ENCODE assay signal across 19 cellular contexts in the genomic region with DNA sequence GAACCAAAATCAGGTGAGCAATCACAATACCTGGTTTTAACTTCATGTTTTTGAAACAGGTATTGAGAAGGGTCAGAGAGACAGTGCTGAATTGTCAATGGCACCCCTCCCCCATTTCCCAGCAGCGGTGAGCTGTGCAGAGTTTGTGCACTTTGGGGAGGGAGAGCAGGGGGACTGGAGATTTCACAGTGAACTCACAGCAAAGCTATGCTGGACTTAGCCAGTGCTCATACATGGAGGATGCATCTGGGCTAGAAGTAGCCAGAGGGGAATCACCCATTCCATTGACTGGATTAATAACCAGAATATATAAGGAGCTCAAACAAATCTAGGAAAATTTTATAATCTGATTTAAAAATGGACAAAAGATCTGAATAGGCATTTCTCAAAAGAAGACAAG.
DNase-seq lines count a peak whose midpoint lies in the region; ATAC-seq, FAIRE-seq and TF ChIP-seq lines count a peak whose summit lies in the region.
"Had no signal": no experiment of that assay in that cellular context is flagged by ENCODE, and none has a peak within 500 bp of the region (broad histone marks: within the 10 kb centered on the region; RNA-seq: fewer than 3 reads in every experiment).

No MANE protein-coding gene starts in this region.

- H2AFZ ChIP-seq in astrocyte (ENCODE audit: low read depth, low read length) (no peak overlapping the region), H1 (ENCODE audit: low read length) (0 out of 2 replicates have a peak overlapping the region, but pooled peaks have one; percentile 3), trophoblast cell (ENCODE audit: insufficient read depth, low read length, poor library complexity) (no peak overlapping the region)

- CTCF ChIA-PET in H1 (lab: Charles Lee; ENCODE audit: partially characterized antibody), result interaction anchor here (1.1 kb wide), 1 partner anchor 31 kb away, joined by 3 read pairs; no protein-coding TSS in a partner anchor

- H3K23ac ChIP-seq in H1 (ENCODE audit: insufficient read length) (no peak overlapping the region), trophoblast cell (ENCODE audit: low read length) (no peak overlapping the region)

- no peaks in the 10 kb centered on the region for H3K27me3 Mint-ChIP-seq in astrocyte (ENCODE audit: low read depth, unreplicated experiment)
- H3K27me3 Mint-ChIP-seq: CD4-positive, alpha-beta memory T cell had no signal

- H4K91ac ChIP-seq in H1 (replicated peaks; ENCODE audit: insufficient read length, low read length), result no peak overlapping the region
- H4K91ac ChIP-seq in trophoblast cell (ENCODE audit: low read depth, low read length), result no peak overlapping the region

- no peaks in the 10 kb centered on the region for H3K27me3 ChIP-seq in astrocyte (ENCODE audit: insufficient read depth, low read length)
- H3K27me3 ChIP-seq in H1 (replicated peaks in 1 of 4; ENCODE audit: control insufficient read depth in 3 of 4, extremely low read depth in 1 of 4, insufficient read depth in 3 of 4, low read length in 3 of 4), result no peaks in the 10 kb centered on the region
- H3K27me3 ChIP-seq in trophoblast cell (ENCODE audit: insufficient read depth, low read length), result no peaks in the 10 kb centered on the region
- no peaks in the 10 kb centered on the region for H3K27me3 ChIP-seq in Peyer's patch

- H3K4me1 ChIP-seq in astrocyte (ENCODE audit: insufficient read depth, low read length) (no peaks in the 10 kb centered on the region), H1 (replicated peaks in 1 of 4; ENCODE audit: control insufficient read depth in 3 of 4, insufficient read depth in 4 of 4, low read length in 3 of 4) (no peaks in the 10 kb centered on the region), trophoblast cell (ENCODE audit: control insufficient read depth in 1 of 2, insufficient read depth in 2 of 2, low read length in 2 of 2) (peaks cover 0 to 2% of the 10 kb centered on the region in 2 experiments), Peyer's patch (no peaks in the 10 kb centered on the region)

- no peak for ATAC-seq in GM18867 (IDR thresholded peaks at IDR 0.05; ENCODE audit: unreplicated experiment)
- ATAC-seq: HCT116 had no signal

- no peak overlapping the region for H3K4me3 Mint-ChIP-seq in astrocyte (ENCODE audit: unreplicated experiment)
- H3K4me3 Mint-ChIP-seq: CD4-positive, alpha-beta memory T cell; H9 had no signal

- TF ChIP-seq EP300 in H1 (IDR thresholded peaks at IDR 0.05; ENCODE audit: borderline replicate concordance in 1 of 2, low read depth in 2 of 2, low read length in 2 of 2), result no peak

- H2AK5ac ChIP-seq in H1 (ENCODE audit: low read depth, low read length) (no peak overlapping the region), trophoblast cell (ENCODE audit: low read length) (no peak overlapping the region)

- no peak overlapping the region for H2BK12ac ChIP-seq in H1 (ENCODE audit: low read depth, low read length)
- no peak overlapping the region for H2BK12ac ChIP-seq in trophoblast cell (ENCODE audit: low read length)

- no peak for FAIRE-seq in astrocyte (lab: Jason Lieb, UNC)
- no peak for FAIRE-seq in H1 (lab: Jason Lieb, UNC)
- FAIRE-seq: GM12891, GM18507 had no signal

- no peak overlapping the region for H3K4me3 ChIP-seq in astrocyte (ENCODE audit: insufficient read depth, low read depth, low read length)
- no peak overlapping the region for H3K4me3 ChIP-seq in H1 (ENCODE audit: extremely low read depth in 1 of 4, insufficient read depth in 2 of 4, low read depth in 3 of 4, low read length in 4 of 4)
- H3K4me3 ChIP-seq in trophoblast cell (ENCODE audit: low read depth, low read length), result no peak overlapping the region
- H3K4me3 ChIP-seq in Peyer's patch, result no peak overlapping the region

- H3K4ac ChIP-seq in H1 (replicated peaks; ENCODE audit: insufficient read length, low read depth, low read length) (no peak overlapping the region), trophoblast cell (ENCODE audit: low read depth, low read length) (no peak overlapping the region)

- H2BK20ac ChIP-seq in H1 (ENCODE audit: low read length), result no peak overlapping the region

- H4K5ac ChIP-seq in H1 (ENCODE audit: insufficient read length, low read depth, low read length), result no peak overlapping the region

- H3K56ac ChIP-seq in H1 (replicated peaks; ENCODE audit: insufficient read length, low read depth, low read length), result no peak overlapping the region

- TF ChIP-seq POLR2A in H1 (IDR thresholded peaks at IDR 0.05; ENCODE audit: control extremely low read depth in 1 of 2, low read depth in 2 of 2, low read length in 2 of 2) (no peak), Peyer's patch (IDR thresholded peaks at IDR 0.05) (no peak)

- H3K9me3 ChIP-seq in astrocyte (ENCODE audit: insufficient read depth, low read depth, low read length) (no peaks in the 10 kb centered on the region), H1 (ENCODE audit: insufficient read depth in 2 of 2, low read depth in 1 of 2, low read length in 1 of 2) (no peaks in the 10 kb centered on the region), trophoblast cell (ENCODE audit: insufficient read depth, low read depth, low read length) (no peaks in the 10 kb centered on the region), Peyer's patch (no peaks in the 10 kb centered on the region)

- no peak overlapping the region for H3K4me2 ChIP-seq in astrocyte (ENCODE audit: low read length)
- no peak overlapping the region for H3K4me2 ChIP-seq in H1 (ENCODE audit: insufficient read depth in 1 of 2, low read depth in 2 of 2, low read length in 2 of 2)
- no peak overlapping the region for H3K4me2 ChIP-seq in trophoblast cell (ENCODE audit: low read length)

- TF ChIP-seq CTCF in astrocyte (IDR thresholded peaks at IDR 0.05; ENCODE audit: insufficient read depth, low read depth, low read length), result no peak
- no peak for TF ChIP-seq CTCF in H1 (IDR thresholded peaks at IDR 0.05; ENCODE audit: control extremely low read depth in 1 of 3, insufficient read depth in 1 of 3, low read depth in 1 of 3, low read length in 3 of 3)
- TF ChIP-seq CTCF in Peyer's patch (IDR thresholded peaks at IDR 0.05), result no peak

- no peaks in the 10 kb centered on the region for H3K36me3 Mint-ChIP-seq in astrocyte (ENCODE audit: low read depth, unreplicated experiment)
- H3K36me3 Mint-ChIP-seq: CD4-positive, alpha-beta memory T cell had no signal

- DNase-seq in astrocyte (ENCODE audit: low read depth) (no peak), H1 (ENCODE audit: low read depth in 1 of 2, low spot score in 2 of 2) (no peak), kidney tubule cell (ENCODE audit: low spot score) (peak; percentile 9), trophoblast cell (no peak), NCI-H1417 treated with DMSO at 0.1 percent for 48 hours (lab: John Stamatoyannopoulos, UW) (no peak), Peyer's patch (no peak), NK-92 (lab: John Stamatoyannopoulos, UW; ENCODE audit: unreplicated experiment) (no peak)
- DNase-seq: C1 segment of cervical spinal cord; Calu3; CD4-positive, alpha-beta memory T cell; DMS53; DMS79 treated with DMSO at 0.1 percent for 48 hours; GF-D8; GOT3; H9 had no signal

- H3K27ac ChIP-seq in astrocyte (ENCODE audit: low read depth, low read length), result no peak overlapping the region
- H3K27ac ChIP-seq in H1 (ENCODE audit: low read depth, low read length), result no peak overlapping the region
- no peak overlapping the region for H3K27ac ChIP-seq in trophoblast cell (ENCODE audit: low read depth, low read length)
- H3K27ac ChIP-seq in Peyer's patch, result no peak overlapping the region

- H3K79me2 ChIP-seq in astrocyte (ENCODE audit: insufficient read depth, low read length), result no peaks in the 10 kb centered on the region
- no peaks in the 10 kb centered on the region for H3K79me2 ChIP-seq in H1 (ENCODE audit: control insufficient read depth in 1 of 2, insufficient read depth in 2 of 2, low read length in 2 of 2)
- H3K79me2 ChIP-seq in trophoblast cell (ENCODE audit: control insufficient read depth, insufficient read depth, low read length, poor library complexity), result no peaks in the 10 kb centered on the region

- H3K9ac ChIP-seq in astrocyte (ENCODE audit: low read length) (no peak overlapping the region), H1 (replicated peaks in 1 of 4; ENCODE audit: extremely low read depth in 1 of 4, low read depth in 3 of 4, low read length in 3 of 4) (no peak overlapping the region), trophoblast cell (ENCODE audit: low read length) (peak overlapping the region; percentile 52)

- H3K23me2 ChIP-seq in H1 (ENCODE audit: low read depth, low read length), result no peaks in the 10 kb centered on the region

- H3K36me3 ChIP-seq in astrocyte (ENCODE audit: insufficient read depth, low read length), result no peaks in the 10 kb centered on the region
- H3K36me3 ChIP-seq in H1 (ENCODE audit: control insufficient read depth in 2 of 4, insufficient read depth in 4 of 4, low read length in 3 of 4), result no peaks in the 10 kb centered on the region
- H3K36me3 ChIP-seq in trophoblast cell (ENCODE audit: control insufficient read depth in 1 of 2, insufficient read depth in 2 of 2, low read length in 2 of 2), result no peaks in the 10 kb centered on the region
- no peaks in the 10 kb centered on the region for H3K36me3 ChIP-seq in Peyer's patch

- H3K27ac Mint-ChIP-seq in astrocyte (ENCODE audit: unreplicated experiment), result peak overlapping the region; percentile 43
- H3K27ac Mint-ChIP-seq: CD4-positive, alpha-beta memory T cell had no signal

- no peaks in the 10 kb centered on the region for H4K20me1 ChIP-seq in astrocyte (ENCODE audit: insufficient read depth, low read length)
- H4K20me1 ChIP-seq in H1 (replicated peaks in 1 of 2; ENCODE audit: control insufficient read depth in 1 of 2, insufficient read depth in 2 of 2, low read length in 2 of 2), result no peaks in the 10 kb centered on the region

- H2BK5ac ChIP-seq in H1 (ENCODE audit: low read depth, low read length) (no peak overlapping the region), trophoblast cell (ENCODE audit: low read depth, low read length, poor library complexity) (no peak overlapping the region)

- WGBS in H1 (ENCODE audit: extremely low coverage in 1 of 2, insufficient coverage in 1 of 2, insufficient read length in 1 of 2, insufficient replicate concordance in 2 of 2, low coverage in 1 of 2, low lambda C conversion rate in 2 of 2, missing lambda C conversion rate in 1 of 2), 2 experiments, result 78% methylated on average over 1 of the region's 1 CpG; no CpG with 5 or more reads in 1 of the 2 experiments
- WGBS in trophoblast cell (ENCODE audit: extremely low coverage, insufficient coverage, insufficient read length), result no CpG with 5 or more reads among the region's 1 CpG

- peaks cover 2% of the 10 kb centered on the region for H3K4me1 Mint-ChIP-seq in astrocyte (ENCODE audit: low read depth, unreplicated experiment)
- H3K4me1 Mint-ChIP-seq: CD4-positive, alpha-beta memory T cell had no signal

- H3K14ac ChIP-seq in H1 (ENCODE audit: insufficient read length) (no peak overlapping the region), trophoblast cell (ENCODE audit: low read length) (no peak overlapping the region)

- no peak overlapping the region; the same call in 1 of the 2 replicates for H3K18ac ChIP-seq in H1 (ENCODE audit: extremely low read depth, low read length)
- H3K18ac ChIP-seq in trophoblast cell (ENCODE audit: low read length), result no peak overlapping the region

- H4K8ac ChIP-seq in H1 (ENCODE audit: extremely low read depth, insufficient read depth, low read length) (no peak overlapping the region), trophoblast cell (ENCODE audit: low read depth, low read length) (no peak overlapping the region)

- no peaks in the 10 kb centered on the region for H3K9me3 Mint-ChIP-seq in astrocyte (ENCODE audit: unreplicated experiment)

- TF ChIP-seq RAD21 in H1 (IDR thresholded peaks at IDR 0.05 in 1 of 2, conservative IDR thresholded peaks at IDR 0.05 in 1 of 2; ENCODE audit: low read depth in 2 of 2, low read length in 2 of 2), result no peak

- H2BK15ac ChIP-seq in H1 (ENCODE audit: low read length), result no peak overlapping the region

- H3K79me1 ChIP-seq in H1 (ENCODE audit: low read depth, low read length), result no peaks in the 10 kb centered on the region
- no peaks in the 10 kb centered on the region for H3K79me1 ChIP-seq in trophoblast cell (ENCODE audit: low read length)

- no peak overlapping the region for H4K12ac ChIP-seq in trophoblast cell (ENCODE audit: low read depth, low read length)

- no peak overlapping the region for H2BK120ac ChIP-seq in H1 (replicated peaks; ENCODE audit: low read depth, low read length)
- no peak overlapping the region for H2BK120ac ChIP-seq in trophoblast cell (ENCODE audit: insufficient read depth, low read length, poor library complexity)

- POLR2A ChIA-PET in H1 (lab: Charles Lee; ENCODE audit: partially characterized antibody), result no interaction called here
